Comparison of ENCODE assay signal across 1 cellular context in genomic region chr19:45075215-45076028, GRCh38.
A peak's percentile ranks its signal among the peaks of the same experiment; 100 is the strongest.
TF ChIP-seq lines count a peak whose summit lies in the region.

No MANE protein-coding gene starts in this region.

TF ChIP-seq in GM12878, 131 proteins besides CTCF, POLR2A, EP300 and RAD21 (continued from another document):
- TF ChIP-seq, protein P1, sequence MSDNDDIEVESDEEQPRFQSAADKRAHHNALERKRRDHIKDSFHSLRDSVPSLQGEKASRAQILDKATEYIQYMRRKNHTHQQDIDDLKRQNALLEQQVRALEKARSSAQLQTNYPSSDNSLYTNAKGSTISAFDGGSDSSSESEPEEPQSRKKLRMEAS (IDR thresholded peaks at IDR 0.05; ENCODE audit: low read depth, low read length) = peak; percentile 10; the same call in 1 of the 2 replicates
- TF ChIP-seq MEF2B (IDR thresholded peaks at IDR 0.05; ENCODE audit: partially characterized antibody, poor library complexity, severe bottlenecking) (peak; percentile 87), GATAD2B (conservative IDR thresholded peaks at IDR 0.05; ENCODE audit: low read depth) (peak; percentile 90; the same call in 1 of the 2 replicates), HCFC1 (IDR thresholded peaks at IDR 0.05; ENCODE audit: low read length) (0 out of 2 replicates have a peak, but pooled peaks have one; percentile 10), IRF4 (IDR thresholded peaks at IDR 0.05; ENCODE audit: low read depth, low read length) (peak; percentile 85), GABPA (IDR thresholded peaks at IDR 0.05; ENCODE audit: low read depth) (no peak), SUPT20H (IDR thresholded peaks at IDR 0.05; ENCODE audit: borderline replicate concordance, control insufficient read depth, low read depth, low read length) (no peak), NBN (IDR thresholded peaks at IDR 0.05) (peak; percentile 49), ATF7 (IDR thresholded peaks at IDR 0.05; ENCODE audit: low read depth) (peak; percentile 71; the same call in 1 of the 2 replicates), EED (IDR thresholded peaks at IDR 0.05; ENCODE audit: low read depth) (peak; percentile 82; the same call in 1 of the 2 replicates), SIX5 (IDR thresholded peaks at IDR 0.05; ENCODE audit: low read depth, low read length, severe bottlenecking) (no peak), ZBED1 (IDR thresholded peaks at IDR 0.05; ENCODE audit: borderline replicate concordance) (no peak; the same call in 1 of the 2 replicates), NR2F1 (conservative IDR thresholded peaks at IDR 0.05) (peak; percentile 65; the same call in 1 of the 2 replicates), SMC3 (IDR thresholded peaks at IDR 0.05; ENCODE audit: borderline replicate concordance, low read length) (0 out of 2 replicates have a peak, but pooled peaks have one; percentile 15), LARP7 (IDR thresholded peaks at IDR 0.05) (no peak), ZNF217 (IDR thresholded peaks at IDR 0.05) (0 out of 2 replicates have a peak, but pooled peaks have one; percentile 47), DPF2 (IDR thresholded peaks at IDR 0.05) (peak; percentile 95; the same call in 1 of the 2 replicates), MTA3 (IDR thresholded peaks at IDR 0.05; ENCODE audit: borderline replicate concordance, low read length) (no peak; the same call in 1 of the 2 replicates), RCOR1 (conservative IDR thresholded peaks at IDR 0.05; ENCODE audit: low read depth, low read length) (0 out of 2 replicates have a peak, but pooled peaks have one; percentile 81), POLR2AphosphoS5 (IDR thresholded peaks at IDR 0.05; ENCODE audit: low read length) (no peak)
- TF ChIP-seq, protein P2, sequence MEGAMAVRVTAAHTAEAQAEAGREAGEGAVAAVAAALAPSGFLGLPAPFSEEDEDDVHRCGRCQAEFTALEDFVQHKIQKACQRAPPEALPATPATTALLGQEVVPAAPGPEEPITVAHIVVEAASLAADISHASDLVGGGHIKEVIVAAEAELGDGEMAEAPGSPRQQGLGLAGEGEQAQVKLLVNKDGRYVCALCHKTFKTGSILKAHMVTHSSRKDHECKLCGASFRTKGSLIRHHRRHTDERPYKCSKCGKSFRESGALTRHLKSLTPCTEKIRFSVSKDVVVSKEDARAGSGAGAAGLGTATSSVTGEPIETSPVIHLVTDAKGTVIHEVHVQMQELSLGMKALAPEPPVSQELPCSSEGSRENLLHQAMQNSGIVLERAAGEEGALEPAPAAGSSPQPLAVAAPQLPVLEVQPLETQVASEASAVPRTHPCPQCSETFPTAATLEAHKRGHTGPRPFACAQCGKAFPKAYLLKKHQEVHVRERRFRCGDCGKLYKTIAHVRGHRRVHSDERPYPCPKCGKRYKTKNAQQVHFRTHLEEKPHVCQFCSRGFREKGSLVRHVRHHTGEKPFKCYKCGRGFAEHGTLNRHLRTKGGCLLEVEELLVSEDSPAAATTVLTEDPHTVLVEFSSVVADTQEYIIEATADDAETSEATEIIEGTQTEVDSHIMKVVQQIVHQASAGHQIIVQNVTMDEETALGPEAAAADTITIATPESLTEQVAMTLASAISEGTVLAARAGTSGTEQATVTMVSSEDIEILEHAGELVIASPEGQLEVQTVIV (IDR thresholded peaks at IDR 0.05; ENCODE audit: borderline replicate concordance, partially characterized antibody) = no peak
- TF ChIP-seq, protein P3, sequence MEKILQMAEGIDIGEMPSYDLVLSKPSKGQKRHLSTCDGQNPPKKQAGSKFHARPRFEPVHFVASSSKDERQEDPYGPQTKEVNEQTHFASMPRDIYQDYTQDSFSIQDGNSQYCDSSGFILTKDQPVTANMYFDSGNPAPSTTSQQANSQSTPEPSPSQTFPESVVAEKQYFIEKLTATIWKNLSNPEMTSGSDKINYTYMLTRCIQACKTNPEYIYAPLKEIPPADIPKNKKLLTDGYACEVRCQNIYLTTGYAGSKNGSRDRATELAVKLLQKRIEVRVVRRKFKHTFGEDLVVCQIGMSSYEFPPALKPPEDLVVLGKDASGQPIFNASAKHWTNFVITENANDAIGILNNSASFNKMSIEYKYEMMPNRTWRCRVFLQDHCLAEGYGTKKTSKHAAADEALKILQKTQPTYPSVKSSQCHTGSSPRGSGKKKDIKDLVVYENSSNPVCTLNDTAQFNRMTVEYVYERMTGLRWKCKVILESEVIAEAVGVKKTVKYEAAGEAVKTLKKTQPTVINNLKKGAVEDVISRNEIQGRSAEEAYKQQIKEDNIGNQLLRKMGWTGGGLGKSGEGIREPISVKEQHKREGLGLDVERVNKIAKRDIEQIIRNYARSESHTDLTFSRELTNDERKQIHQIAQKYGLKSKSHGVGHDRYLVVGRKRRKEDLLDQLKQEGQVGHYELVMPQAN (conservative IDR thresholded peaks at IDR 0.05) = peak; percentile 53
TF ChIP-seq in GM12878: peak in this region for 60.
